ENCODE assay signal across 8 cellular contexts in the genomic region with DNA sequence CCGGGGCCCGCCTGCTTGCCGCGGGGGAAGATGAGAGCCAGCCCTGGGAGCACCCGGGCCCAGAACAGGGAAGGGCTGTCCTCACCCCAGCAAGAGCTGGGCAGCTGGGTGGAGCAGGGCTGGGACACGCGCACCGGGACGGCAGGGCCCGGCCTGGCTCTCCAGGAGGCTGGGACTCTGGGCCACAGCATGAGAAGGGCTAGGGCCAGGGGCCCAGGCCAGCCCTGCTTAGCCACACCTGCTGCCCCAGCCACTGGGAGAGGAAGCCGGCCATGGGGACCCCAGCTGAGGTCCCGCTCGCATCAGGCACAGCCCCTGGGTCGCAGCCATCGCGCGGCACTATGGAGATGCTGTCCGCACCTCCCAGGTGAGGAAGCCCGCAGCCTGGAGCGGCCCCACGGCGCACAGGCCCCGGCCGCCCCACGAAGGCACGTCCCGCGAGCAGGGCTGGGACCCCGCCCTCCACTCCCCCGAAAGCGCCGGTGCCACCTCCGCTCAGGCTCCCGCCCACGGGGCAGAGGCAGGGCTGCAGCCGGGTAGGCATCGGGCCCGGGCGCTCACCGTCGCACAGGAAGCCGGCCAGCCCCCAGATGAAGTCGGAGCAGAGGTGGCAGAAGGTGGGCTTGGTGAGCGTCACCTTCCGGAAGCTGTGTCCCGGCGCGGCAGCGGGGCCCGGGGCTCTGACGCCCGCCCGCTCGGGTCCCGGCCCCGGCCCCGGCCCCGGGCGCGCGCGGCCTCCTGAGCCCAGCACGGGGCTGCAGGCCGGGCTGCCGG. TPM values are rescaled to one million over a fixed set of nuclear protein-coding genes. Genes with fewer than 3 reads are reported as not detected.
DNase-seq lines count a peak whose midpoint lies in the region; ATAC-seq and TF ChIP-seq lines count a peak whose summit lies in the region.

No MANE protein-coding gene starts in this region.

- H3K79me2 ChIP-seq in Karpas-422 (ENCODE audit: low read length) (no peaks in the 10 kb centered on the region), parathyroid adenoma (no peaks in the 10 kb centered on the region)

- H3K4me2 ChIP-seq in Karpas-422 (ENCODE audit: low read depth, low read length, poor library complexity, severe bottlenecking) = peak overlapping the region; percentile 97
- H3K4me2 ChIP-seq in parathyroid adenoma (ENCODE audit: low read length) = peak overlapping the region; percentile 93

- no peaks in the 10 kb centered on the region for H3K27me3 ChIP-seq in Karpas-422 (ENCODE audit: low read length)
- no peaks in the 10 kb centered on the region for H3K27me3 ChIP-seq in parathyroid adenoma (ENCODE audit: control insufficient read depth, insufficient read depth, low read length)
- H3K27me3 ChIP-seq in vagina = no peaks in the 10 kb centered on the region

- H2AFZ ChIP-seq in Karpas-422 (ENCODE audit: low read length) (peak overlapping the region; percentile 67; the same call in 1 of the 2 replicates), parathyroid adenoma (peak overlapping the region; percentile 66)

- DNase-seq in Karpas-422 (peak; percentile 76), activated T-cell treated with anti-CD3 and anti-CD28 coated beads for 4 hours (peak; percentile 69), fibroblast of the aortic adventitia (ENCODE audit: low read depth) (peak; percentile 12), vagina (ENCODE audit: extremely low spot score in 2 of 2) (no peak), hippocampal formation (lab: John Stamatoyannopoulos, UW) (no peak)

- TF ChIP-seq CTCF in C4-2B (conservative IDR thresholded peaks at IDR 0.05) (no peak), fibroblast of the aortic adventitia (IDR thresholded peaks at IDR 0.05; ENCODE audit: insufficient read depth, low read length) (no peak), parathyroid adenoma (IDR thresholded peaks at IDR 0.05) (no peak), vagina (IDR thresholded peaks at IDR 0.05) (no peak)

- no peaks in the 10 kb centered on the region for H3K9me2 ChIP-seq in Karpas-422 (replicated peaks; ENCODE audit: insufficient read depth, low read length)

- H4K20me1 ChIP-seq in Karpas-422 (ENCODE audit: insufficient read depth, low read depth, low read length) = peaks cover 12% of the 10 kb centered on the region; the same call in 1 of the 2 replicates

- H3K9me3 ChIP-seq in Karpas-422 (ENCODE audit: low read length) = no peaks in the 10 kb centered on the region
- no peaks in the 10 kb centered on the region for H3K9me3 ChIP-seq in parathyroid adenoma (ENCODE audit: control insufficient read depth, low read length)
- H3K9me3 ChIP-seq in vagina = no peaks in the 10 kb centered on the region

- peak overlapping the region; percentile 80 for H3K9ac ChIP-seq in Karpas-422 (ENCODE audit: low read length)
- peak overlapping the region; percentile 19 for H3K9ac ChIP-seq in parathyroid adenoma

- H3K4me3 ChIP-seq in Karpas-422 (ENCODE audit: low read length) (peak overlapping the region; percentile 96), fibroblast of the aortic adventitia (ENCODE audit: low read depth, low read length) (peak overlapping the region; percentile 77), parathyroid adenoma (ENCODE audit: low read depth, low read length) (peak overlapping the region; percentile 69), vagina (peak overlapping the region; percentile 77 to 86)

- TF ChIP-seq POLR2A in vagina (IDR thresholded peaks at IDR 0.05) = no peak

- intact Hi-C loops in vagina (cut with DNase I) = no loop called here

- H3K36me3 ChIP-seq in Karpas-422 (ENCODE audit: insufficient read depth, low read length) (no peaks in the 10 kb centered on the region), parathyroid adenoma (ENCODE audit: control insufficient read depth, insufficient read depth, low read length) (no peaks in the 10 kb centered on the region), vagina (no peaks in the 10 kb centered on the region)

- ATAC-seq in GM21526 (IDR thresholded peaks at IDR 0.05; ENCODE audit: low FRiP score, unreplicated experiment) = peak; percentile 33

- H3K4me1 ChIP-seq in Karpas-422 (ENCODE audit: low read length) (peaks cover 10% of the 10 kb centered on the region), parathyroid adenoma (no peaks in the 10 kb centered on the region), vagina (peaks cover 39% of the 10 kb centered on the region)

- H3K27ac ChIP-seq in C4-2B (peak overlapping the region; percentile 55), Karpas-422 (ENCODE audit: low read length) (no peak overlapping the region), parathyroid adenoma (no peak overlapping the region), vagina (no peak overlapping the region)

RNA-seq across cellular contexts. Expression of a gene that starts 0.5 kb away (rescaled TPM):
- 5.8 and 21.1 TPM in 2 replicates for total RNA-seq in Karpas-422 (2014; rRNA removed; shearing (Covaris generic); ENCODE audit: low replicate concordance)
- total RNA-seq in fibroblast of the aortic adventitia (ENCODE audit: low replicate concordance) (9.9 and 13.7 TPM in 2 replicates), vagina (16.2 TPM)

RNA-seq across cellular contexts. Expression of a gene that starts 14.0 kb away (rescaled TPM):
- 17.3 and 20.8 TPM in 2 replicates for total RNA-seq in Karpas-422 (2014; rRNA removed; shearing (Covaris generic); ENCODE audit: low replicate concordance)
- total RNA-seq in fibroblast of the aortic adventitia (ENCODE audit: low replicate concordance) = 20.3 and 21.7 TPM in 2 replicates
- total RNA-seq in vagina = 28.0 TPM

RNA-seq across cellular contexts. Expression of a gene that starts 20.4 kb away (rescaled TPM):
- not detected in 2 replicates for total RNA-seq in Karpas-422 (2014; rRNA removed; shearing (Covaris generic); ENCODE audit: low replicate concordance)
- total RNA-seq in fibroblast of the aortic adventitia (ENCODE audit: low replicate concordance) = 0.27 TPM in 1 of 2 replicates, not detected in the other
- 2.9 TPM for total RNA-seq in vagina

RNA-seq across cellular contexts. Expression of a gene that starts 38.6 kb away (rescaled TPM):
- 0.76 TPM in 1 of 2 replicates, not detected in the other for total RNA-seq in Karpas-422 (2014; rRNA removed; shearing (Covaris generic); ENCODE audit: low replicate concordance)
- 14.1 and 27.4 TPM in 2 replicates for total RNA-seq in fibroblast of the aortic adventitia (ENCODE audit: low replicate concordance)
- total RNA-seq in vagina = 20.9 TPM

RNA-seq across cellular contexts. Expression of a gene that starts 40.6 kb away (rescaled TPM):
- 15.1 and 28.1 TPM in 2 replicates for total RNA-seq in Karpas-422 (2014; rRNA removed; shearing (Covaris generic); ENCODE audit: low replicate concordance)
- total RNA-seq in fibroblast of the aortic adventitia (ENCODE audit: low replicate concordance) (5.6 and 13.8 TPM in 2 replicates), vagina (56.5 TPM)

Comparison
In these comparisons a context has a peak if more than half of its experiments do, and no peak if none do; other contexts are left out.
1. DNase-seq: peak in Karpas-422 (single experiment), activated T-cell treated with anti-CD3 and anti-CD28 coated beads for 4 hours (single experiment) and fibroblast of the aortic adventitia (single experiment); none in vagina (0 of 2) and hippocampal formation (0 of 2).
2. Peak in every context shown above with its lines, with median percentiles within 50 percentile points of each other: H3K4me3 ChIP-seq.